In genomic region chr1:235313931-235314678, GRCh38 we compare ENCODE assay signal across 16 cellular contexts. TPM values are rescaled to one million over a fixed set of nuclear protein-coding genes. Genes with fewer than 3 reads are reported as not detected.
DNase-seq lines count a peak whose midpoint lies in the region; ATAC-seq and TF ChIP-seq lines count a peak whose summit lies in the region.
"Had no signal": no experiment of that assay in that cellular context is flagged by ENCODE, and none has a peak within 500 bp of the region (broad histone marks: within the 10 kb centered on the region; RNA-seq: fewer than 3 reads in every experiment).

No MANE protein-coding gene starts in this region.

- H3K27ac ChIP-seq in GM23248 = peak overlapping the region; percentile 62
- H3K27ac ChIP-seq in PC-9 = peak overlapping the region; percentile 39

- CTCF ChIA-PET in PC-9 (lab: Charles Lee) = interaction anchor here (0.6 kb wide), 1 partner anchor 87 kb away, joined by 6 read pairs; no protein-coding TSS in a partner anchor

- H3K4me2 ChIP-seq in GM23248 (ENCODE audit: unreplicated experiment) = peak overlapping the region; percentile 77
- no peak overlapping the region for H3K4me2 ChIP-seq in PC-9

- no peaks in the 10 kb centered on the region for H3K9me3 ChIP-seq in GM23248 (ENCODE audit: low read depth)
- H3K9me3 ChIP-seq in PC-9 (ENCODE audit: insufficient read depth, low read depth) = no peaks in the 10 kb centered on the region
- H3K9me3 ChIP-seq: HAP-1, MG63 had no signal

- ATAC-seq in central memory CD8-positive, alpha-beta T cell (replicated peaks; ENCODE audit: extremely low read depth, poor library complexity, severe bottlenecking) = no peak
- no peak for ATAC-seq in HG03432 (IDR thresholded peaks at IDR 0.05; ENCODE audit: unreplicated experiment)
- ATAC-seq: left cardiac atrium had no signal

- no peaks in the 10 kb centered on the region for H3K9me3 Mint-ChIP-seq in central memory CD8-positive, alpha-beta T cell
- H3K9me3 Mint-ChIP-seq in nephron = no peaks in the 10 kb centered on the region

- DNase-seq in GM23248 (peak; percentile 62), PC-9 (no peak), NCI-H1930 (lab: John Stamatoyannopoulos, UW) (no peak), NOMO-1 (lab: John Stamatoyannopoulos, UW; ENCODE audit: unreplicated experiment in 2 of 2) (no peak), NCI-H128 (lab: John Stamatoyannopoulos, UW; ENCODE audit: unreplicated experiment) (no peak)
- no peak for DNase-seq in central memory CD8-positive, alpha-beta T cell (ENCODE audit: low spot score in 2 of 2)
- DNase-seq: activated CD4-positive, CD25-positive, alpha-beta regulatory T cell treated with anti-CD3 and anti-CD28 coated beads, Interleukin-2, amount 50 U/mL, for 72 hours; Calu3; left cardiac atrium; MG63; NCI-H226; occipital lobe; stimulated activated CD4-positive, alpha-beta T cell treated with anti-CD3 and anti-CD28 coated beads, Interleukin-2, amount 100 ng/mL, for 24 hours had no signal

- TF ChIP-seq CTCF in PC-9 (conservative IDR thresholded peaks at IDR 0.05) = no peak
- no peak for TF ChIP-seq CTCF in nephron (IDR thresholded peaks at IDR 0.05; ENCODE audit: unreplicated experiment in 3 of 3)

- peaks cover 26% of the 10 kb centered on the region for H3F3A ChIP-seq in GM23248 (ENCODE audit: insufficient read depth)
- peaks cover 12% of the 10 kb centered on the region; the same call in 1 of the 2 replicates for H3F3A ChIP-seq in PC-9 (ENCODE audit: insufficient read depth, low read depth)

- intact Hi-C loops in PC-9 (cut with micrococcal nuclease; ENCODE audit: unreplicated experiment) = no loop called here

- peaks cover 70% of the 10 kb centered on the region for H3K4me1 Mint-ChIP-seq in central memory CD8-positive, alpha-beta T cell
- peaks cover 19% of the 10 kb centered on the region for H3K4me1 Mint-ChIP-seq in nephron

- peak overlapping the region; percentile 44 for H3K27ac Mint-ChIP-seq in central memory CD8-positive, alpha-beta T cell (ENCODE audit: low read depth)
- H3K27ac Mint-ChIP-seq in nephron = peak overlapping the region; percentile 6 to 72 (median 70)

- H3K36me3 ChIP-seq in GM23248 (ENCODE audit: low read depth) = no peaks in the 10 kb centered on the region; the same call in 1 of the 2 replicates
- H3K36me3 ChIP-seq in PC-9 (ENCODE audit: low read depth) = peaks cover 3% of the 10 kb centered on the region; the same call in 1 of the 2 replicates

- H2AFZ ChIP-seq in GM23248 = peak overlapping the region; percentile 40
- H2AFZ ChIP-seq in PC-9 = no peak overlapping the region

- in situ Hi-C loops in GM23248 (cut with MboI) = no loop called here

- peaks cover 96% of the 10 kb centered on the region for H3K79me2 ChIP-seq in GM23248 (ENCODE audit: insufficient read depth)
- peaks cover 88% of the 10 kb centered on the region for H3K79me2 ChIP-seq in PC-9 (ENCODE audit: low read depth)

- H3K9me2 ChIP-seq in GM23248 (ENCODE audit: insufficient read depth) = no peaks in the 10 kb centered on the region
- no peaks in the 10 kb centered on the region for H3K9me2 ChIP-seq in PC-9 (ENCODE audit: insufficient read depth)

- no TSS peak for BruUV-seq in PC-9 (replicated peaks; lab: Mats Ljungman, UMichigan)

- POLR2A ChIA-PET in PC-9 (lab: Charles Lee; ENCODE audit: unreplicated experiment) = interaction anchor here (0.7 kb wide), 1 partner anchor 88 kb away, joined by 3 read pairs; no protein-coding TSS in a partner anchor

- H3K4me1 ChIP-seq in GM23248 (ENCODE audit: insufficient read depth) (peaks cover 32% of the 10 kb centered on the region), PC-9 (replicated peaks; ENCODE audit: insufficient read depth) (no peaks in the 10 kb centered on the region)

- H3K36me3 Mint-ChIP-seq in central memory CD8-positive, alpha-beta T cell (ENCODE audit: insufficient read depth) = peaks cover 24% of the 10 kb centered on the region
- H3K36me3 Mint-ChIP-seq in nephron (ENCODE audit: low read depth) = peaks cover 40% of the 10 kb centered on the region

- H4K20me1 ChIP-seq in GM23248 (ENCODE audit: insufficient read depth) (0 out of 2 replicates have a peak, but pooled peaks cover 14% of the 10 kb centered on the region), PC-9 (ENCODE audit: insufficient read depth) (peaks cover 52% of the 10 kb centered on the region)

- no peaks in the 10 kb centered on the region for H3K27me3 Mint-ChIP-seq in central memory CD8-positive, alpha-beta T cell
- no peaks in the 10 kb centered on the region for H3K27me3 Mint-ChIP-seq in nephron (ENCODE audit: low read depth)

- WGBS in GM23248 (ENCODE audit: low coverage in 1 of 2, low lambda C conversion rate in 2 of 2, missing lambda C conversion rate in 2 of 2), 2 experiments = 20 to 30% methylated on average over 4 of the region's 4 CpGs

- H3K4me3 ChIP-seq in GM23248 = peak overlapping the region; percentile 51
- H3K4me3 ChIP-seq in PC-9 = no peak overlapping the region
- H3K4me3 ChIP-seq: HAP-1, MG63 had no signal

- peak overlapping the region; percentile 51 for H3K4me3 Mint-ChIP-seq in central memory CD8-positive, alpha-beta T cell
- no peak overlapping the region for H3K4me3 Mint-ChIP-seq in nephron

- H3K9ac ChIP-seq in GM23248 = peak overlapping the region; percentile 69

- H3K27me3 ChIP-seq in GM23248 (replicated peaks; ENCODE audit: insufficient read depth) (no peaks in the 10 kb centered on the region), PC-9 (ENCODE audit: insufficient read depth, low read depth) (no peaks in the 10 kb centered on the region)
- H3K27me3 ChIP-seq: MG63 had no signal

RNA-seq across cellular contexts. Expression of gene ARID4B, which starts 13.9 kb away (rescaled TPM):
- total RNA-seq in GM23248 (2014; rRNA removed; shearing (Covaris generic)) = 15.0 and 17.8 TPM in 2 replicates
- polyA plus RNA-seq in GM23248 (2016; fragmentation: Nextera tagmentation; extraction: Ambion mirVana) = 23.8 and 25.6 TPM in 2 replicates
- 42.6 and 47.1 TPM in 2 replicates for total RNA-seq in PC-9 (2021)

RNA-seq across cellular contexts. Expression of gene GGPS1, which starts 14.3 kb away (rescaled TPM):
- 33.6 and 46.8 TPM in 2 replicates for total RNA-seq in GM23248 (2014; rRNA removed; shearing (Covaris generic))
- polyA plus RNA-seq in GM23248 (2016; fragmentation: Nextera tagmentation; extraction: Ambion mirVana) = 59.4 and 59.9 TPM in 2 replicates
- total RNA-seq in PC-9 (2021) = 47.4 and 61.7 TPM in 2 replicates

RNA-seq across cellular contexts. Expression of gene TBCE, which starts 53.1 kb away (rescaled TPM):
- total RNA-seq in GM23248 (2014; rRNA removed; shearing (Covaris generic)) = 23.3 and 24.4 TPM in 2 replicates
- 33.8 and 35.3 TPM in 2 replicates for polyA plus RNA-seq in GM23248 (2016; fragmentation: Nextera tagmentation; extraction: Ambion mirVana)
- total RNA-seq in PC-9 (2021) = 18.9 and 22.8 TPM in 2 replicates
